In genomic region chr16:10578474-10579316, GRCh38 we compare ENCODE assay signal across 10 cellular contexts. TPM values are rescaled to one million over a fixed set of nuclear protein-coding genes. Genes with fewer than 3 reads are reported as not detected.
A peak's percentile ranks its signal among the peaks of the same experiment; 100 is the strongest.
DNase-seq lines count a peak whose midpoint lies in the region; ATAC-seq and TF ChIP-seq lines count a peak whose summit lies in the region.
"Had no signal": no experiment of that assay in that cellular context is flagged by ENCODE, and none has a peak within 500 bp of the region (broad histone marks: within the 10 kb centered on the region; RNA-seq: fewer than 3 reads in every experiment).

No MANE protein-coding gene starts in this region.

- peak overlapping the region; percentile 91 for H3K27ac Mint-ChIP-seq in mesothelial cell of epicardium
- no peak overlapping the region for H3K27ac Mint-ChIP-seq in CD4-positive, alpha-beta T cell
- H3K27ac Mint-ChIP-seq: activated CD8-positive, alpha-beta T cell treated with anti-CD3 and anti-CD28 coated beads, Interleukin-2, amount 10 ng/mL, durations not matched to agents 7 days and 5 days had no signal

- intact Hi-C loops in dorsolateral prefrontal cortex (cut with DNase I) = no loop called here
- intact Hi-C loops in transverse colon (cut with DNase I; ENCODE audit: low total_unique reads) = no loop called here
- intact Hi-C loops in adrenal gland (cut with DNase I) = no loop called here
- intact Hi-C loops in CD4-positive, alpha-beta T cell (cut with DNase I, micrococcal nuclease) = no loop called here

- ATAC-seq in CD4-positive, alpha-beta T cell (ENCODE audit: poor library complexity) = no peak
- no peak for ATAC-seq in HG03378 (IDR thresholded peaks at IDR 0.05; ENCODE audit: unreplicated experiment)
- ATAC-seq: activated CD8-positive, alpha-beta T cell treated with anti-CD3 and anti-CD28 coated beads, Interleukin-2, amount 10 ng/mL, durations not matched to agents 7 days and 5 days had no signal

- H3K4me3 ChIP-seq in dorsolateral prefrontal cortex (peak overlapping the region in 40 of 59 donors; percentile 14 to 76 (median 66)), transverse colon (peak overlapping the region; percentile 75 to 92 (median 82)), adrenal gland (peak overlapping the region in 1 of 4 donors; percentile 77)

- in situ Hi-C loops in transverse colon (cut with MboI; ENCODE audit: low pct_ligation_motif_present in 1 of 4, low pct_unique_long_range_greater_than_20kb in 1 of 4, low sequenced_read_pairs in 3 of 4) = no loop called here

- peak overlapping the region; percentile 73 for H3K4me3 Mint-ChIP-seq in mesothelial cell of epicardium
- H3K4me3 Mint-ChIP-seq in CD4-positive, alpha-beta T cell = no peak overlapping the region
- H3K4me3 Mint-ChIP-seq: activated CD8-positive, alpha-beta T cell treated with anti-CD3 and anti-CD28 coated beads, Interleukin-2, amount 10 ng/mL, durations not matched to agents 7 days and 5 days had no signal

- POLR2A ChIA-PET in CD4-positive, alpha-beta T cell (lab: Charles Lee) = no interaction called here

- H3K27me3 Mint-ChIP-seq in mesothelial cell of epicardium (ENCODE audit: low read depth) = no peaks in the 10 kb centered on the region
- H3K27me3 Mint-ChIP-seq in CD4-positive, alpha-beta T cell = peaks cover 62% of the 10 kb centered on the region

- no peak for TF ChIP-seq EP300 in transverse colon (IDR thresholded peaks at IDR 0.05; ENCODE audit: low read depth)

- no peaks in the 10 kb centered on the region for H3K36me3 ChIP-seq in transverse colon
- H3K36me3 ChIP-seq in adrenal gland (replicated peaks in 1 of 2) = no peaks in the 10 kb centered on the region

- peaks cover 4% of the 10 kb centered on the region for H3K9me3 Mint-ChIP-seq in mesothelial cell of epicardium
- no peaks in the 10 kb centered on the region for H3K9me3 Mint-ChIP-seq in CD4-positive, alpha-beta T cell

- no peaks in the 10 kb centered on the region for H3K36me3 Mint-ChIP-seq in mesothelial cell of epicardium
- H3K36me3 Mint-ChIP-seq in CD4-positive, alpha-beta T cell (ENCODE audit: low read depth) = no peaks in the 10 kb centered on the region

- H3K27ac ChIP-seq in dorsolateral prefrontal cortex = peak overlapping the region in 6 of 59 donors; percentile 8 to 48 (median 17)
- H3K27ac ChIP-seq in transverse colon = peak overlapping the region; percentile 92 to 99 (median 94)
- H3K27ac ChIP-seq in adrenal gland = peak overlapping the region in 2 of 5 donors; percentile 44 to 67
- no peak overlapping the region for H3K27ac ChIP-seq in CD4-positive, alpha-beta T cell (ENCODE audit: low read depth, low read length)

- H3K4me1 Mint-ChIP-seq in mesothelial cell of epicardium = peaks cover 55% of the 10 kb centered on the region
- no peaks in the 10 kb centered on the region for H3K4me1 Mint-ChIP-seq in CD4-positive, alpha-beta T cell (ENCODE audit: low read depth)

- H3K27me3 ChIP-seq in dorsolateral prefrontal cortex = peaks cover 0 to 45% (median 13%) of the 10 kb centered on the region in 45 donors
- no peaks in the 10 kb centered on the region for H3K27me3 ChIP-seq in transverse colon
- no peaks in the 10 kb centered on the region for H3K27me3 ChIP-seq in adrenal gland
- peaks cover 46% of the 10 kb centered on the region for H3K27me3 ChIP-seq in CD4-positive, alpha-beta T cell (ENCODE audit: control insufficient read depth, insufficient read depth, low read length)

- no peaks in the 10 kb centered on the region for H3K9me3 ChIP-seq in transverse colon
- H3K9me3 ChIP-seq in adrenal gland (replicated peaks in 1 of 3) = no peaks in the 10 kb centered on the region
- no peaks in the 10 kb centered on the region for H3K9me3 ChIP-seq in CD4-positive, alpha-beta T cell (ENCODE audit: control insufficient read depth, low read length)

- WGBS in transverse colon (ENCODE audit: low coverage in 1 of 2), 2 donors = 21 to 37% methylated on average over 2 to 20 of the region's 20 CpGs
- WGBS in adrenal gland, 4 donors = 37 to 59% (median 55%) methylated on average over 15 to 20 of the region's 20 CpGs

- H3K4me1 ChIP-seq in transverse colon (peaks cover 13 to 50% (median 29%) of the 10 kb centered on the region in 4 donors), adrenal gland (replicated peaks in 1 of 2) (peaks cover 5 to 28% of the 10 kb centered on the region in 2 donors)

- CTCF ChIA-PET in CD4-positive, alpha-beta T cell (lab: Charles Lee) = no interaction called here

- DNase-seq in M059J (ENCODE audit: low read depth) (peak; percentile 43), dorsolateral prefrontal cortex (no peak), mesothelial cell of epicardium (ENCODE audit: low spot score in 2 of 2, unreplicated experiment in 2 of 2) (no peak), transverse colon (peak; percentile 68), adrenal gland (no peak)
- DNase-seq in activated CD8-positive, alpha-beta memory T cell treated with anti-CD3 and anti-CD28 coated beads, Interleukin-2, amount 50 U/mL, for 48 hours = no peak
- DNase-seq in CD4-positive, alpha-beta T cell = no peak
- DNase-seq: activated CD8-positive, alpha-beta T cell treated with anti-CD3 and anti-CD28 coated beads, Interleukin-2, amount 10 ng/mL, durations not matched to agents 7 days and 5 days; midbrain had no signal

- peak; percentile 44 for TF ChIP-seq POLR2A in transverse colon (IDR thresholded peaks at IDR 0.05)
- TF ChIP-seq POLR2A in adrenal gland (IDR thresholded peaks at IDR 0.05) = no peak

- TF ChIP-seq CTCF in dorsolateral prefrontal cortex (IDR thresholded peaks at IDR 0.05 in 54 of 56, conservative IDR thresholded peaks at IDR 0.05 in 2 of 56; ENCODE audit: low read depth in 1 of 56, partially characterized antibody in 56 of 56) = no peak
- TF ChIP-seq CTCF in mesothelial cell of epicardium (IDR thresholded peaks at IDR 0.05; ENCODE audit: unreplicated experiment) = no peak
- peak in 2 of 5 experiments; percentile 28 to 33 for TF ChIP-seq CTCF in transverse colon (IDR thresholded peaks at IDR 0.05)
- TF ChIP-seq CTCF in adrenal gland (IDR thresholded peaks at IDR 0.05) = no peak
- TF ChIP-seq CTCF in CD4-positive, alpha-beta T cell (IDR thresholded peaks at IDR 0.05) = no peak

RNA-seq across cellular contexts. Expression of gene EMP2, which starts 1.7 kb away (rescaled TPM):
- total RNA-seq in M059J (2014; rRNA removed; shearing (Covaris generic)) = 28.0 and 55.4 TPM in 2 replicates
- total RNA-seq in dorsolateral prefrontal cortex (10 to 100 TPM in 115 of 120 experiments, 1 to 10 TPM in 5; 9.4 to 40.9 (median 15.8) TPM), mesothelial cell of epicardium (50.7 to 53.8 TPM (median 51.0 TPM) in 3 replicates), transverse colon (10 to 100 TPM; 22.1 to 51.0 (median 40.2) TPM), adrenal gland (10 to 100 TPM in 7 of 8 donors, 1 to 10 TPM in 1; 6.2 to 34.0 (median 14.9) TPM)
- 10 to 100 TPM in 2 of 3 donors, 1 to 10 TPM in 1; 5.9 to 10.2 (median 10.0) TPM for polyA plus RNA-seq in adrenal gland
- total RNA-seq in CD4-positive, alpha-beta T cell = not detected
- total RNA-seq: activated CD8-positive, alpha-beta T cell treated with anti-CD3 and anti-CD28 coated beads, Interleukin-2, amount 10 ng/mL, durations not matched to agents 7 days and 5 days had no signal

Comparison
In these comparisons a context has a peak if more than half of its experiments do, and no peak if none do; other contexts are left out.
1. DNase-seq: peak in M059J (single experiment) and transverse colon (single experiment); none in dorsolateral prefrontal cortex (0 of 10), mesothelial cell of epicardium (0 of 2), activated CD8-positive, alpha-beta memory T cell treated with anti-CD3 and anti-CD28 coated beads, Interleukin-2, amount 50 U/mL, for 48 hours (single experiment), adrenal gland (0 of 7) and CD4-positive, alpha-beta T cell (0 of 10).
2. RNA of gene EMP2, which starts 1.7 kb away (total RNA-seq): 50.7 to 53.8 TPM in mesothelial cell of epicardium, 22.1 to 51.0 TPM in transverse colon, 28.0 to 55.4 TPM in M059J, 9.4 to 40.9 TPM in dorsolateral prefrontal cortex and 6.2 to 34.0 TPM in adrenal gland; not detected in CD4-positive, alpha-beta T cell; every median in the first group is over 4 times any median in the second.